ENCODE assay signal across 16 cellular contexts in genomic region chr2:155997538-155997937, GRCh38.
A peak's percentile ranks its signal among the peaks of the same experiment; 100 is the strongest.
DNase-seq lines count a peak whose midpoint lies in the region; FAIRE-seq and TF ChIP-seq lines count a peak whose summit lies in the region.
"Had no signal": no experiment of that assay in that cellular context is flagged by ENCODE, and none has a peak within 500 bp of the region (broad histone marks: within the 10 kb centered on the region; RNA-seq: fewer than 3 reads in every experiment).

No MANE protein-coding gene starts in this region.

- H3K4me1 ChIP-seq in Caco-2 (no peaks in the 10 kb centered on the region), Karpas-422 (ENCODE audit: low read length) (no peaks in the 10 kb centered on the region)
- no peaks in the 10 kb centered on the region for H3K4me1 ChIP-seq in CD8-positive, alpha-beta memory T cell (ENCODE audit: insufficient read depth, low read length)
- H3K4me1 ChIP-seq: A549, BE2C, HAP-1 had no signal

- H3K9me2 ChIP-seq in Karpas-422 (replicated peaks; ENCODE audit: insufficient read depth, low read length), result no peaks in the 10 kb centered on the region

- H3K4me3 Mint-ChIP-seq in Caco-2 (ENCODE audit: unreplicated experiment), result no peak overlapping the region
- no peak overlapping the region for H3K4me3 Mint-ChIP-seq in CD8-positive, alpha-beta memory T cell
- H3K4me3 Mint-ChIP-seq: CD4-positive, alpha-beta memory T cell had no signal

- no peak overlapping the region for H3K9ac ChIP-seq in Karpas-422 (ENCODE audit: low read length)

- no peak overlapping the region for H2AFZ ChIP-seq in Karpas-422 (ENCODE audit: low read length)

- H3K4me2 ChIP-seq in Karpas-422 (ENCODE audit: low read depth, low read length, poor library complexity, severe bottlenecking), result no peak overlapping the region
- H3K4me2 ChIP-seq: A549 had no signal

- no peak overlapping the region for H3K27ac Mint-ChIP-seq in Caco-2 (ENCODE audit: unreplicated experiment)
- no peak overlapping the region for H3K27ac Mint-ChIP-seq in CD8-positive, alpha-beta memory T cell
- H3K27ac Mint-ChIP-seq: CD4-positive, alpha-beta memory T cell had no signal

- no peaks in the 10 kb centered on the region for H3K36me3 Mint-ChIP-seq in Caco-2 (ENCODE audit: insufficient read depth, unreplicated experiment)
- H3K36me3 Mint-ChIP-seq in CD8-positive, alpha-beta memory T cell, result peaks cover 0 to 3% (median 0%) of the 10 kb centered on the region in 3 donors
- H3K36me3 Mint-ChIP-seq: CD4-positive, alpha-beta memory T cell had no signal

- DNase-seq in RWPE1 (ENCODE audit: low spot score) (peak; percentile 2), bronchial epithelial cell (ENCODE audit: low read depth) (peak; percentile 92), iris pigment epithelial cell (ENCODE audit: low read depth) (peak; percentile 4), Caco-2 (no peak), Karpas-422 (no peak)
- no peak for DNase-seq in CD8-positive, alpha-beta memory T cell
- DNase-seq: BE2C; CD4-positive, alpha-beta memory T cell; DMS53; GF-D8 had no signal

- no peaks in the 10 kb centered on the region for H3K4me1 Mint-ChIP-seq in Caco-2 (ENCODE audit: low read depth, unreplicated experiment)
- no peaks in the 10 kb centered on the region for H3K4me1 Mint-ChIP-seq in CD8-positive, alpha-beta memory T cell
- H3K4me1 Mint-ChIP-seq: CD4-positive, alpha-beta memory T cell had no signal

- no peaks in the 10 kb centered on the region for H3K79me2 ChIP-seq in Karpas-422 (ENCODE audit: low read length)

- H3K27me3 ChIP-seq in bronchial epithelial cell (ENCODE audit: control insufficient read depth, insufficient read depth, low read length) (no peaks in the 10 kb centered on the region), Caco-2 (replicated peaks; ENCODE audit: control insufficient read depth, insufficient read depth, low read length) (no peaks in the 10 kb centered on the region), Karpas-422 (ENCODE audit: low read length) (no peaks in the 10 kb centered on the region)
- H3K27me3 ChIP-seq in CD8-positive, alpha-beta memory T cell (ENCODE audit: insufficient read depth, low read length, poor library complexity, severe bottlenecking), result no peaks in the 10 kb centered on the region
- H3K27me3 ChIP-seq: BE2C had no signal

- no TSS peak for BruUV-seq in Caco-2 (replicated peaks; lab: Mats Ljungman, UMichigan)

- H4K20me1 ChIP-seq in Karpas-422 (ENCODE audit: insufficient read depth, low read depth, low read length), result no peaks in the 10 kb centered on the region

- H3K36me3 ChIP-seq in bronchial epithelial cell (ENCODE audit: control insufficient read depth, insufficient read depth, low read length), result no peaks in the 10 kb centered on the region
- no peaks in the 10 kb centered on the region for H3K36me3 ChIP-seq in Caco-2 (ENCODE audit: control insufficient read depth, insufficient read depth, low read length)
- H3K36me3 ChIP-seq in Karpas-422 (ENCODE audit: insufficient read depth, low read length), result no peaks in the 10 kb centered on the region
- no peaks in the 10 kb centered on the region for H3K36me3 ChIP-seq in CD8-positive, alpha-beta memory T cell (ENCODE audit: insufficient read depth, low read length)
- H3K36me3 ChIP-seq: BE2C, HAP-1 had no signal

- FAIRE-seq in bronchial epithelial cell (lab: Jason Lieb, UNC), result no peak
- FAIRE-seq: A549, H1, HepG2, HTR-8/SVneo had no signal

- H3K27ac ChIP-seq in RWPE1 (no peak overlapping the region), Karpas-422 (ENCODE audit: low read length) (no peak overlapping the region)
- no peak overlapping the region for H3K27ac ChIP-seq in CD8-positive, alpha-beta memory T cell (ENCODE audit: low read depth, low read length)
- H3K27ac ChIP-seq: A549, C4-2B had no signal

- H3K27me3 Mint-ChIP-seq in Caco-2 (ENCODE audit: insufficient read depth, unreplicated experiment), result no peaks in the 10 kb centered on the region
- peaks cover 0 to under 1% of the 10 kb centered on the region in 2 donors for H3K27me3 Mint-ChIP-seq in CD8-positive, alpha-beta memory T cell

- intact Hi-C loops in Caco-2 (cut with micrococcal nuclease; ENCODE audit: unreplicated experiment), result loop anchor here (5.0 kb wide), 1 partner anchor 335 kb away; the partner anchor contains the start of gene NR4A2

- CTCF ChIA-PET in RWPE1 (lab: Yijun Ruan, JAX) (no interaction called here), Caco-2 (lab: Charles Lee) (no interaction called here)
- CTCF ChIA-PET in CD8-positive, alpha-beta memory T cell (lab: Charles Lee), result no interaction called here

- no peaks in the 10 kb centered on the region for H3K9me3 ChIP-seq in Caco-2
- peaks cover 30% of the 10 kb centered on the region for H3K9me3 ChIP-seq in Karpas-422 (ENCODE audit: low read length)
- H3K9me3 ChIP-seq in CD8-positive, alpha-beta memory T cell (ENCODE audit: low read length), result no peaks in the 10 kb centered on the region
- H3K9me3 ChIP-seq: BE2C had no signal

- TF ChIP-seq CTCF in RWPE1 (conservative IDR thresholded peaks at IDR 0.05; ENCODE audit: low read depth) (no peak), bronchial epithelial cell (IDR thresholded peaks at IDR 0.05; ENCODE audit: insufficient read depth, low read length, severe bottlenecking) (no peak), Caco-2 (IDR thresholded peaks at IDR 0.05; ENCODE audit: insufficient read depth in 1 of 2, low read depth in 1 of 2, low read length in 1 of 2, severe bottlenecking in 1 of 2, unreplicated experiment in 1 of 2) (no peak)

- no peaks in the 10 kb centered on the region for H3K9me3 Mint-ChIP-seq in Caco-2 (ENCODE audit: unreplicated experiment)
- peaks cover 0 to 7% (median 0%) of the 10 kb centered on the region in 5 donors for H3K9me3 Mint-ChIP-seq in CD8-positive, alpha-beta memory T cell

- H3K4me3 ChIP-seq in bronchial epithelial cell (ENCODE audit: low read depth, low read length), result no peak overlapping the region
- H3K4me3 ChIP-seq in Caco-2 (ENCODE audit: low read depth, low read length), result no peak overlapping the region
- no peak overlapping the region for H3K4me3 ChIP-seq in Karpas-422 (ENCODE audit: low read length)
- H3K4me3 ChIP-seq in CD8-positive, alpha-beta memory T cell (ENCODE audit: low read length), result no peak overlapping the region
- H3K4me3 ChIP-seq: A549, HAP-1 had no signal

- POLR2A ChIA-PET in RWPE1 (lab: Yijun Ruan, JAX; ENCODE audit: low non-redundant PET) (no interaction called here), Caco-2 (lab: Charles Lee) (no interaction called here)
- POLR2A ChIA-PET in CD8-positive, alpha-beta memory T cell (lab: Charles Lee), result no interaction called here

Comparison
In these comparisons a context has a peak if more than half of its experiments do, and no peak if none do; other contexts are left out.
1. DNase-seq: peak in RWPE1 (single experiment), bronchial epithelial cell (single experiment) and iris pigment epithelial cell (single experiment); none in Caco-2 (0 of 2), Karpas-422 (single experiment) and CD8-positive, alpha-beta memory T cell (0 of 5).